Comparison of ENCODE assay signal across 29 cellular contexts in genomic region chr10:52194188-52194587, GRCh38.
"Had no signal": no experiment of that assay in that cellular context is flagged by ENCODE, and none has a peak within 500 bp of the region (broad histone marks: within the 10 kb centered on the region; RNA-seq: fewer than 3 reads in every experiment).

No MANE protein-coding gene starts in this region.

- H2AFZ ChIP-seq: neural progenitor cell, parathyroid adenoma had no signal

- H3K36me3 ChIP-seq: neural progenitor cell, ovary, right lobe of liver, sigmoid colon, stomach, thoracic aorta, thyroid gland, tibial nerve, upper lobe of left lung, vagina had no signal

- H3K27me3 ChIP-seq: neural progenitor cell, ovary, right lobe of liver, sigmoid colon, stomach, thyroid gland, tibial nerve, upper lobe of left lung, vagina had no signal

- H3K4me1 Mint-ChIP-seq: naive thymus-derived CD8-positive, alpha-beta T cell; neural progenitor cell; stimulated activated memory B cell treated with anti-CD40 and anti-IgM and Interleukin-4, amounts not matched to agents 10 μg/mL and 1 μg/mL and 100 μg/mL, for 72 hours had no signal

- ATAC-seq: naive thymus-derived CD8-positive, alpha-beta T cell; natural killer cell treated with Interleukin-12 subunit alpha and Interleukin-12 subunit beta and Interleukin-15 and Interleukin-18, amount 100 ng/mL, for 72 hours; psoas muscle; right cardiac atrium; right lobe of liver; stimulated activated memory B cell treated with anti-CD40 and anti-IgM and Interleukin-4, amounts not matched to agents 10 μg/mL and 1 μg/mL and 100 μg/mL, for 72 hours had no signal

- H3K27ac Mint-ChIP-seq: naive thymus-derived CD8-positive, alpha-beta T cell; natural killer cell treated with Interleukin-12 subunit alpha and Interleukin-12 subunit beta and Interleukin-15 and Interleukin-18, amount 100 ng/mL, for 72 hours; nephron progenitor cell; neural progenitor cell; progenitor cell of endocrine pancreas; stimulated activated memory B cell treated with anti-CD40 and anti-IgM and Interleukin-4, amounts not matched to agents 10 μg/mL and 1 μg/mL and 100 μg/mL, for 72 hours; stimulated activated naive CD8-positive, alpha-beta T cell treated with anti-CD3 and anti-CD28 coated beads, Interleukin-15, Interleukin-2, amounts not matched to agents 100 ng/mL and 50 ng/mL, for 24 hours had no signal

- H3K9me3 ChIP-seq: ovary, psoas muscle, right lobe of liver, sigmoid colon, stomach, thoracic aorta, thyroid gland, tibial nerve, upper lobe of left lung, vagina had no signal

- H3K27ac ChIP-seq: neural progenitor cell, ovary, parathyroid adenoma, psoas muscle, right lobe of liver, sigmoid colon, stomach, thoracic aorta, thyroid gland, tibial nerve, upper lobe of left lung, vagina had no signal

- H3K4me2 ChIP-seq: neural progenitor cell had no signal

- H3K9me3 Mint-ChIP-seq: naive thymus-derived CD8-positive, alpha-beta T cell; natural killer cell treated with Interleukin-12 subunit alpha and Interleukin-12 subunit beta and Interleukin-15 and Interleukin-18, amount 100 ng/mL, for 72 hours; nephron progenitor cell; neural progenitor cell; stimulated activated memory B cell treated with anti-CD40 and anti-IgM and Interleukin-4, amounts not matched to agents 10 μg/mL and 1 μg/mL and 100 μg/mL, for 72 hours; stimulated activated naive CD8-positive, alpha-beta T cell treated with anti-CD3 and anti-CD28 coated beads, Interleukin-15, Interleukin-2, amounts not matched to agents 100 ng/mL and 50 ng/mL, for 24 hours had no signal

- H3K4me3 Mint-ChIP-seq: naive thymus-derived CD8-positive, alpha-beta T cell; natural killer cell treated with Interleukin-12 subunit alpha and Interleukin-12 subunit beta and Interleukin-15 and Interleukin-18, amount 100 ng/mL, for 72 hours; nephron progenitor cell; neural progenitor cell; stimulated activated memory B cell treated with anti-CD40 and anti-IgM and Interleukin-4, amounts not matched to agents 10 μg/mL and 1 μg/mL and 100 μg/mL, for 72 hours; stimulated activated naive CD8-positive, alpha-beta T cell treated with anti-CD3 and anti-CD28 coated beads, Interleukin-15, Interleukin-2, amounts not matched to agents 100 ng/mL and 50 ng/mL, for 24 hours had no signal

- H3K36me3 Mint-ChIP-seq: naive thymus-derived CD8-positive, alpha-beta T cell; natural killer cell treated with Interleukin-12 subunit alpha and Interleukin-12 subunit beta and Interleukin-15 and Interleukin-18, amount 100 ng/mL, for 72 hours; neural progenitor cell; stimulated activated memory B cell treated with anti-CD40 and anti-IgM and Interleukin-4, amounts not matched to agents 10 μg/mL and 1 μg/mL and 100 μg/mL, for 72 hours had no signal

- H3K79me2 ChIP-seq: parathyroid adenoma had no signal

- H3K4me3 ChIP-seq: neural progenitor cell, ovary, psoas muscle, right lobe of liver, sigmoid colon, stomach, thoracic aorta, thyroid gland, tibial nerve, upper lobe of left lung, vagina had no signal

- DNase-seq: naive thymus-derived CD8-positive, alpha-beta T cell; nephron progenitor cell; occipital lobe; ovary; posterior cingulate gyrus; psoas muscle; right cardiac atrium; right lobe of liver; sigmoid colon; small intestine; stimulated activated CD4-positive, alpha-beta T cell treated with anti-CD3 and anti-CD28 coated beads, Interleukin-15, amount 100 ng/mL, for 24 hours; stimulated activated CD4-positive, alpha-beta T cell treated with anti-CD3 and anti-CD28 coated beads, Interleukin-2, amount 100 ng/mL, for 24 hours; stimulated activated CD4-positive, alpha-beta T cell treated with anti-CD3 and anti-CD28 coated beads, Interleukin-2, amount 100 ng/mL, for 48 hours; stimulated activated CD4-positive, alpha-beta T cell treated with anti-CD3 and anti-CD28 coated beads, Interleukin-4, amount 100 ng/mL, for 4 hours; stimulated activated CD8-positive, alpha-beta memory T cell treated with anti-CD3 and anti-CD28 coated beads, Interleukin-4, amount 100 ng/mL, for 48 hours; stimulated activated naive CD4-positive, alpha-beta T cell; stomach; thyroid gland; trophoblast cell; upper lobe of left lung had no signal

- H3K27me3 Mint-ChIP-seq: natural killer cell treated with Interleukin-12 subunit alpha and Interleukin-12 subunit beta and Interleukin-15 and Interleukin-18, amount 100 ng/mL, for 72 hours; progenitor cell of endocrine pancreas; stimulated activated memory B cell treated with anti-CD40 and anti-IgM and Interleukin-4, amounts not matched to agents 10 μg/mL and 1 μg/mL and 100 μg/mL, for 72 hours; stimulated activated naive CD8-positive, alpha-beta T cell treated with anti-CD3 and anti-CD28 coated beads, Interleukin-15, Interleukin-2, amounts not matched to agents 100 ng/mL and 50 ng/mL, for 24 hours had no signal

- H3K9ac ChIP-seq: neural progenitor cell, parathyroid adenoma had no signal
